ENCODE assay signal across 29 cellular contexts in genomic region chr19:33805840-33806433, GRCh38. TPM values are rescaled to one million over a fixed set of nuclear protein-coding genes. Genes with fewer than 3 reads are reported as not detected.
DNase-seq lines count a peak whose midpoint lies in the region; ATAC-seq, FAIRE-seq and TF ChIP-seq lines count a peak whose summit lies in the region.
"Had no signal": no experiment of that assay in that cellular context is flagged by ENCODE, and none has a peak within 500 bp of the region (broad histone marks: within the 10 kb centered on the region; RNA-seq: fewer than 3 reads in every experiment).

No MANE protein-coding gene starts in this region.

- H3K27ac ChIP-seq in HepG2 (ENCODE audit: extremely low read length, insufficient read depth, low read length) (no peak overlapping the region), right lobe of liver (no peak overlapping the region), colonic mucosa (no peak overlapping the region), mucosa of rectum (ENCODE audit: low read depth in 2 of 2, low read length in 2 of 2) (peak overlapping the region; percentile 56 to 81), WERI-Rb-1 (no peak overlapping the region)
- H3K27ac ChIP-seq: heart left ventricle, lower lobe of right lung, ovary, testis, vagina had no signal

- TF ChIP-seq CTCF in HepG2 (CRISPR knock-in tag; IDR thresholded peaks at IDR 0.05) (no peak), right lobe of liver (IDR thresholded peaks at IDR 0.05) (no peak), colonic mucosa (IDR thresholded peaks at IDR 0.05) (no peak), WERI-Rb-1 (IDR thresholded peaks at IDR 0.05; ENCODE audit: low read depth, low read length) (no peak)

- 97% methylated on average over 5 of the region's 9 CpGs for WGBS in HepG2 (ENCODE audit: low lambda C conversion rate)
- WGBS in right lobe of liver (ENCODE audit: insufficient coverage, low coverage, low lambda C conversion rate, missing lambda C conversion rate) = no CpG with 5 or more reads among the region's 9 CpGs

- H3K27me3 ChIP-seq in HepG2 (ENCODE audit: control insufficient read depth in 1 of 2, insufficient read depth in 2 of 2, low read length in 2 of 2) = no peaks in the 10 kb centered on the region
- no peaks in the 10 kb centered on the region for H3K27me3 ChIP-seq in right lobe of liver
- no peaks in the 10 kb centered on the region for H3K27me3 ChIP-seq in colonic mucosa
- no peaks in the 10 kb centered on the region for H3K27me3 ChIP-seq in mucosa of rectum (ENCODE audit: control insufficient read depth in 2 of 2, insufficient read depth in 2 of 2, low read length in 2 of 2)
- H3K27me3 ChIP-seq in WERI-Rb-1 (ENCODE audit: insufficient read depth, low read depth, severe bottlenecking) = no peaks in the 10 kb centered on the region
- H3K27me3 ChIP-seq: BE2C, heart left ventricle, ovary, testis, vagina had no signal

- no peak for FAIRE-seq in HepG2 (lab: Jason Lieb, UNC)
- FAIRE-seq: RCC 7860 had no signal

- peaks cover 18% of the 10 kb centered on the region for H3K79me2 ChIP-seq in HepG2 (ENCODE audit: insufficient read depth, low read length)

- H3K9me3 ChIP-seq in HepG2 (ENCODE audit: low read length) (no peaks in the 10 kb centered on the region), right lobe of liver (no peaks in the 10 kb centered on the region), colonic mucosa (no peaks in the 10 kb centered on the region), mucosa of rectum (ENCODE audit: control insufficient read depth in 2 of 2, low read length in 2 of 2) (no peaks in the 10 kb centered on the region), WERI-Rb-1 (ENCODE audit: severe bottlenecking) (no peaks in the 10 kb centered on the region)
- H3K9me3 ChIP-seq: BE2C, heart left ventricle, lower lobe of right lung, ovary, testis, vagina had no signal

- TF ChIP-seq EP300 in HepG2 (IDR thresholded peaks at IDR 0.05; ENCODE audit: low read depth in 2 of 2, low read length in 2 of 2) (no peak), HepG2 (CRISPR knock-in tag; IDR thresholded peaks at IDR 0.05; ENCODE audit: borderline replicate concordance) (no peak)

- CTCF ChIA-PET in HepG2 (lab: Yijun Ruan, JAX; ENCODE audit: low intra/inter-chr PET ratio, low total read pairs) = no interaction called here

- peaks cover 33% of the 10 kb centered on the region for H3K4me1 ChIP-seq in HepG2 (ENCODE audit: insufficient read depth, low read length)
- peaks cover 0 to 25% (median 6%) of the 10 kb centered on the region in 4 donors for H3K4me1 ChIP-seq in right lobe of liver
- peaks cover 14% of the 10 kb centered on the region for H3K4me1 ChIP-seq in colonic mucosa
- H3K4me1 ChIP-seq in mucosa of rectum (ENCODE audit: control insufficient read depth in 2 of 2, insufficient read depth in 2 of 2, low read length in 2 of 2) = peaks cover 27 to 33% of the 10 kb centered on the region in 2 donors
- H3K4me1 ChIP-seq: BE2C, lower lobe of right lung, testis had no signal

- BruUV-seq in HepG2 (replicated peaks; lab: Mats Ljungman, UMichigan) = no TSS peak

- ATAC-seq in HepG2 (no peak), right lobe of liver (no peak)
- ATAC-seq: activated CD8-positive, alpha-beta T cell treated with anti-CD3 and anti-CD28 coated beads, Interleukin-2, amount 10 ng/mL, durations not matched to agents 7 days and 5 days; activated naive CD4-positive, alpha-beta T cell treated with anti-CD3 and anti-CD28 coated beads, Interleukin-2, amount 50 U/mL, for 72 hours; lower lobe of right lung; natural killer cell had no signal

- H3K9ac ChIP-seq in HepG2 (ENCODE audit: insufficient read depth, low read depth, low read length) = no peak overlapping the region
- H3K9ac ChIP-seq in colonic mucosa (ENCODE audit: low read depth in 2 of 2, low read length in 2 of 2) = peak overlapping the region; percentile 3
- H3K9ac ChIP-seq in mucosa of rectum (ENCODE audit: low read depth in 1 of 2, low read length in 2 of 2) = peak overlapping the region in 1 of 2 donors; percentile 23

- no peak overlapping the region for H2AFZ ChIP-seq in HepG2 (ENCODE audit: low read length)

- POLR2A ChIA-PET in HepG2 (lab: Yijun Ruan, JAX) = no interaction called here

- in situ Hi-C loops in HepG2 (cut with HindIII; ENCODE audit: extremely low pct_ligation_motif_present, low pct_unique_long_range_greater_than_20kb) = no loop called here

- no peaks in the 10 kb centered on the region for H4K20me1 ChIP-seq in HepG2 (ENCODE audit: insufficient read depth, low read length)

- intact Hi-C loops in HepG2 (cut with micrococcal nuclease; ENCODE audit: unreplicated experiment) = no loop called here
- intact Hi-C loops in right lobe of liver (cut with DNase I) = no loop called here
- intact Hi-C loops in colonic mucosa (cut with DNase I) = no loop called here

- DNase-seq in HepG2 (ENCODE audit: low spot score) (no peak), right lobe of liver (no peak), colonic mucosa (no peak), WERI-Rb-1 (no peak), hypothalamus (lab: John Stamatoyannopoulos, UW) (no peak)
- no peak for DNase-seq in activated effector memory CD4-positive, alpha-beta T cell treated with anti-CD3 and anti-CD28 coated beads, Interleukin-2, amount 50 U/mL, for 16 hours
- no peak for DNase-seq in activated CD4-positive, alpha-beta T cell treated with anti-CD3 and anti-CD28 coated beads for 4 hours
- DNase-seq: ACHN; activated CD8-positive, alpha-beta T cell treated with anti-CD3 and anti-CD28 coated beads, Interleukin-2, amount 10 ng/mL, durations not matched to agents 7 days and 5 days; amygdala; BE2C; EL; KBM-7; kidney glomerular epithelial cell; lower lobe of right lung; midbrain; natural killer cell; NCI-H1092; NCI-H1694 treated with DMSO at 0.1 percent for 48 hours; NCI-H446; NCI-H748 treated with DMSO at 0.1 percent for 48 hours; stimulated activated naive CD4-positive, alpha-beta T cell; testis had no signal

- H3K36me3 ChIP-seq in HepG2 (replicated peaks in 1 of 2; ENCODE audit: control insufficient read depth in 1 of 2, insufficient read depth in 2 of 2, low read length in 2 of 2) (peaks cover 10 to 44% of the 10 kb centered on the region in 2 experiments), right lobe of liver (peaks cover 0 to 4% (median 0%) of the 10 kb centered on the region in 4 donors), colonic mucosa (no peaks in the 10 kb centered on the region), mucosa of rectum (ENCODE audit: control insufficient read depth in 2 of 2, insufficient read depth in 2 of 2, low read length in 2 of 2) (peaks cover 0 to 13% of the 10 kb centered on the region in 2 donors), WERI-Rb-1 (peaks cover 90% of the 10 kb centered on the region)
- H3K36me3 ChIP-seq: ovary had no signal

- H3K4me2 ChIP-seq in HepG2 (ENCODE audit: low read depth, low read length) = no peak overlapping the region

- no peak overlapping the region for H3K4me3 ChIP-seq in HepG2 (replicated peaks in 1 of 3; ENCODE audit: insufficient read depth in 1 of 3, low read depth in 2 of 3, low read length in 3 of 3)
- no peak overlapping the region for H3K4me3 ChIP-seq in right lobe of liver
- H3K4me3 ChIP-seq in colonic mucosa = no peak overlapping the region
- H3K4me3 ChIP-seq in mucosa of rectum (ENCODE audit: low read length in 2 of 2) = no peak overlapping the region
- H3K4me3 ChIP-seq in WERI-Rb-1 (ENCODE audit: low read depth, low read length) = no peak overlapping the region
- H3K4me3 ChIP-seq: heart left ventricle, lower lobe of right lung, ovary, testis, vagina had no signal

- no peak for TF ChIP-seq POLR2A in HepG2 (IDR thresholded peaks at IDR 0.05; ENCODE audit: insufficient read depth in 1 of 2, low read depth in 2 of 2, low read length in 2 of 2)
- no peak for TF ChIP-seq POLR2A in right lobe of liver (IDR thresholded peaks at IDR 0.05)

- TF ChIP-seq RAD21 in HepG2 (CRISPR knock-in tag; IDR thresholded peaks at IDR 0.05) = no peak

TF ChIP-seq in HepG2, 621 proteins besides CTCF, POLR2A, EP300 and RAD21 (continues in another document):
- TF ChIP-seq EZH2 (conservative IDR thresholded peaks at IDR 0.05; ENCODE audit: low read depth, low read length) = no peak

RNA-seq across cellular contexts. Expression of gene KCTD15, which starts 9.3 kb away (rescaled TPM):
- total RNA-seq in HepG2 (2016; rRNA removed; fragmentation: Illumina TruSeq; extraction: Trizol) (13.4 and 16.7 TPM in 2 replicates), right lobe of liver (10 to 100 TPM in 4 of 6 experiments, 1 to 10 TPM in 2; 5.0 to 27.0 (median 11.5) TPM), colonic mucosa (10 to 100 TPM; 13.8 to 14.0 TPM)
- 8.5 and 10.1 TPM in 2 replicates for total RNA-seq in HepG2 (2016; cell fraction: cytosol; rRNA removed; fragmentation: Illumina TruSeq; extraction: Trizol; ENCODE audit: low read depth)
- 13.8 and 17.7 TPM in 2 replicates for total RNA-seq in HepG2 (2016; cell fraction: insoluble cytoplasmic fraction; rRNA removed; fragmentation: Illumina TruSeq; extraction: Trizol)
- 22.0 and 23.7 TPM in 2 replicates for total RNA-seq in HepG2 (2016; cell fraction: membrane; rRNA removed; fragmentation: Illumina TruSeq; extraction: Trizol)
- 14.7 and 15.5 TPM in 2 replicates for total RNA-seq in HepG2 (2016; cell fraction: nucleus; rRNA removed; fragmentation: Illumina TruSeq; extraction: Trizol)
- polyA plus RNA-seq in HepG2 (2011; rRNA removed) = 13.2 and 19.1 TPM in 2 replicates
- polyA plus RNA-seq in HepG2 (2011; cell fraction: cytosol; rRNA removed) = 13.7 and 21.4 TPM in 2 replicates
- 60.7 and 80.2 TPM in 2 replicates for polyA plus RNA-seq in HepG2 (2011; cell fraction: nucleus; rRNA removed)
- polyA plus RNA-seq in HepG2 (2012) = 6.1 and 12.6 TPM in 2 replicates
- polyA plus RNA-seq in HepG2 (2016; cell fraction: cytosol; fragmentation: Illumina TruSeq; extraction: Trizol; ENCODE audit: low read depth) = 12.7 and 15.4 TPM in 2 replicates
- polyA plus RNA-seq in HepG2 (2016; cell fraction: insoluble cytoplasmic fraction; fragmentation: Illumina TruSeq; extraction: Trizol; ENCODE audit: low read depth) = 17.7 and 18.6 TPM in 2 replicates
- 18.9 and 19.9 TPM in 2 replicates for polyA plus RNA-seq in HepG2 (2016; cell fraction: membrane; fragmentation: Illumina TruSeq; extraction: Trizol; ENCODE audit: low read depth)
- 28.1 and 31.6 TPM in 2 replicates for polyA plus RNA-seq in HepG2 (2016; cell fraction: nucleus; fragmentation: Illumina TruSeq; extraction: Trizol; ENCODE audit: insufficient read depth, low read depth)
- polyA minus RNA-seq in HepG2 (2011; rRNA and poly(A)+ RNA removed; ENCODE audit: low replicate concordance) = 25.7 and 46.7 TPM in 2 replicates
- 5.5 and 6.6 TPM in 2 replicates for polyA minus RNA-seq in HepG2 (2011; cell fraction: cytosol; rRNA and poly(A)+ RNA removed)
- 7.8 and 10.0 TPM in 2 replicates for polyA minus RNA-seq in HepG2 (2011; cell fraction: nucleus; rRNA and poly(A)+ RNA removed)

Comparison
In these comparisons a context has a peak if more than half of its experiments do, and no peak if none do; other contexts are left out.
1. H3K27ac ChIP-seq: peak in mucosa of rectum (2 of 2); none in HepG2 (single experiment), right lobe of liver (0 of 3), colonic mucosa (single experiment) and WERI-Rb-1 (single experiment).